Comparison of ENCODE assay signal across 2 cellular contexts in the genomic region with DNA sequence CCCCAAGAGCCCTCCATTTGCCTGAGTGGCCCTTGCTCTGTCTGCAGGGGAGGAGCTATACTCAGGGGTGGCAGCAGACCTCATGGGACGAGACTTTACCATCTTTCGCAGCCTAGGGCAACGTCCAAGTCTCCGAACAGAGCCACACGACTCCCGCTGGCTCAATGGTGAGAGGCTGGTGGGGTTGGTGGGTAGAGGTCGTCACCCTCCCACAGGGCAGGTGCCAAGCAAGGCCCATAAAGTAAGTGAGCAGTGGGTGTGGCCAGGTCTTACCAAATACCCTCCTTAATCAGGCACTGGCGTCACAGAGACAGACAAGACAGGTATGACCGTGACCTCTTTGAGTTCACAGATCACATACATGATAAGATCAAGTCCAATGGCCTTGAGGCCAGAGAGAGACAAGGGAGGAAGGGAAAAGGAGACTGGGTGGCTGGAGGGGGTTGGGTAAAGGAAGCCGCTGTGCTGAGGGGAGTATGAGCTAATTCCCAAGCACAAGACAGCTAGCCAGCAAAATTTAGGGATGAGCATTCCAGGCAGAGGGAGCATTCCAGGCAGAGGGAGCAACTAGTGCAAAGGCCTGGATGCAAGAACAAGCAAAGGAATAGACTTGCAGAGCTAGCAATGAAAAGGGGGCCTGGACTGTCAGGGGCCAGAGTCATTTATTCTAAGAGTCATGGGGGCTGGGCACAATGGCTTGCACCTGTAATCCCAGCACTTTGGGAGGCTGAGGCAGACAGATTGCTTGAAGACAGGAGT.
TF ChIP-seq lines count a peak whose summit lies in the region.

No MANE protein-coding gene starts in this region.

TF ChIP-seq in HepG2, 621 proteins besides CTCF, POLR2A, EP300 and RAD21 (continues in another document):
- TF ChIP-seq THAP9 (CRISPR knock-in tag; IDR thresholded peaks at IDR 0.05; ENCODE audit: borderline replicate concordance) (no peak), ATF7-NPFF (CRISPR knock-in tag; IDR thresholded peaks at IDR 0.05; ENCODE audit: low read depth) (0 out of 2 replicates have a peak, but pooled peaks have one; percentile 28), ZMAT3 (CRISPR knock-in tag; conservative IDR thresholded peaks at IDR 0.05) (peak; percentile 74; the same call in 1 of the 2 replicates), HMG20A (CRISPR knock-in tag; IDR thresholded peaks at IDR 0.05; ENCODE audit: borderline replicate concordance) (peak; percentile 55; the same call in 1 of the 2 replicates), ZNF564 (CRISPR knock-in tag; IDR thresholded peaks at IDR 0.05) (0 out of 2 replicates have a peak, but pooled peaks have one; percentile 3), ZNF703 (CRISPR knock-in tag; IDR thresholded peaks at IDR 0.05; ENCODE audit: borderline replicate concordance) (no peak), ZNF121 (CRISPR knock-in tag; IDR thresholded peaks at IDR 0.05) (0 out of 2 replicates have a peak, but pooled peaks have one; percentile 13), ELF3 (CRISPR knock-in tag; IDR thresholded peaks at IDR 0.05) (peak; percentile 37; the same call in 1 of the 2 replicates), MED13 (CRISPR knock-in tag; IDR thresholded peaks at IDR 0.05) (0 out of 2 replicates have a peak, but pooled peaks have one; percentile 18), RARA (CRISPR knock-in tag; IDR thresholded peaks at IDR 0.05) (peak; percentile 91), TEAD3 (CRISPR knock-in tag; optimal IDR thresholded peaks at IDR 0.05; ENCODE audit: borderline replicate concordance) (peak; percentile 47), GATAD1 (CRISPR knock-in tag; IDR thresholded peaks at IDR 0.05) (0 out of 2 replicates have a peak, but pooled peaks have one; percentile 15)
- TF ChIP-seq, protein P1, sequence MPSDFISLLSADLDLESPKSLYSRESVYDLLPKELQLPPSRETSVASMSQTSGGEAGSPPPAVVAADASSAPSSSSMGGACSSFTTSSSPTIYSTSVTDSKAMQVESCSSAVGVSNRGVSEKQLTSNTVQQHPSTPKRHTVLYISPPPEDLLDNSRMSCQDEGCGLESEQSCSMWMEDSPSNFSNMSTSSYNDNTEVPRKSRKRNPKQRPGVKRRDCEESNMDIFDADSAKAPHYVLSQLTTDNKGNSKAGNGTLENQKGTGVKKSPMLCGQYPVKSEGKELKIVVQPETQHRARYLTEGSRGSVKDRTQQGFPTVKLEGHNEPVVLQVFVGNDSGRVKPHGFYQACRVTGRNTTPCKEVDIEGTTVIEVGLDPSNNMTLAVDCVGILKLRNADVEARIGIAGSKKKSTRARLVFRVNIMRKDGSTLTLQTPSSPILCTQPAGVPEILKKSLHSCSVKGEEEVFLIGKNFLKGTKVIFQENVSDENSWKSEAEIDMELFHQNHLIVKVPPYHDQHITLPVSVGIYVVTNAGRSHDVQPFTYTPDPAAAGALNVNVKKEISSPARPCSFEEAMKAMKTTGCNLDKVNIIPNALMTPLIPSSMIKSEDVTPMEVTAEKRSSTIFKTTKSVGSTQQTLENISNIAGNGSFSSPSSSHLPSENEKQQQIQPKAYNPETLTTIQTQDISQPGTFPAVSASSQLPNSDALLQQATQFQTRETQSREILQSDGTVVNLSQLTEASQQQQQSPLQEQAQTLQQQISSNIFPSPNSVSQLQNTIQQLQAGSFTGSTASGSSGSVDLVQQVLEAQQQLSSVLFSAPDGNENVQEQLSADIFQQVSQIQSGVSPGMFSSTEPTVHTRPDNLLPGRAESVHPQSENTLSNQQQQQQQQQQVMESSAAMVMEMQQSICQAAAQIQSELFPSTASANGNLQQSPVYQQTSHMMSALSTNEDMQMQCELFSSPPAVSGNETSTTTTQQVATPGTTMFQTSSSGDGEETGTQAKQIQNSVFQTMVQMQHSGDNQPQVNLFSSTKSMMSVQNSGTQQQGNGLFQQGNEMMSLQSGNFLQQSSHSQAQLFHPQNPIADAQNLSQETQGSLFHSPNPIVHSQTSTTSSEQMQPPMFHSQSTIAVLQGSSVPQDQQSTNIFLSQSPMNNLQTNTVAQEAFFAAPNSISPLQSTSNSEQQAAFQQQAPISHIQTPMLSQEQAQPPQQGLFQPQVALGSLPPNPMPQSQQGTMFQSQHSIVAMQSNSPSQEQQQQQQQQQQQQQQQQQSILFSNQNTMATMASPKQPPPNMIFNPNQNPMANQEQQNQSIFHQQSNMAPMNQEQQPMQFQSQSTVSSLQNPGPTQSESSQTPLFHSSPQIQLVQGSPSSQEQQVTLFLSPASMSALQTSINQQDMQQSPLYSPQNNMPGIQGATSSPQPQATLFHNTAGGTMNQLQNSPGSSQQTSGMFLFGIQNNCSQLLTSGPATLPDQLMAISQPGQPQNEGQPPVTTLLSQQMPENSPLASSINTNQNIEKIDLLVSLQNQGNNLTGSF (CRISPR knock-in tag; IDR thresholded peaks at IDR 0.05): no peak
- TF ChIP-seq, protein P2, sequence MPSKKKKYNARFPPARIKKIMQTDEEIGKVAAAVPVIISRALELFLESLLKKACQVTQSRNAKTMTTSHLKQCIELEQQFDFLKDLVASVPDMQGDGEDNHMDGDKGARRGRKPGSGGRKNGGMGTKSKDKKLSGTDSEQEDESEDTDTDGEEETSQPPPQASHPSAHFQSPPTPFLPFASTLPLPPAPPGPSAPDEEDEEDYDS (CRISPR knock-in tag; IDR thresholded peaks at IDR 0.05): peak; percentile 56
- TF ChIP-seq, protein P3, sequence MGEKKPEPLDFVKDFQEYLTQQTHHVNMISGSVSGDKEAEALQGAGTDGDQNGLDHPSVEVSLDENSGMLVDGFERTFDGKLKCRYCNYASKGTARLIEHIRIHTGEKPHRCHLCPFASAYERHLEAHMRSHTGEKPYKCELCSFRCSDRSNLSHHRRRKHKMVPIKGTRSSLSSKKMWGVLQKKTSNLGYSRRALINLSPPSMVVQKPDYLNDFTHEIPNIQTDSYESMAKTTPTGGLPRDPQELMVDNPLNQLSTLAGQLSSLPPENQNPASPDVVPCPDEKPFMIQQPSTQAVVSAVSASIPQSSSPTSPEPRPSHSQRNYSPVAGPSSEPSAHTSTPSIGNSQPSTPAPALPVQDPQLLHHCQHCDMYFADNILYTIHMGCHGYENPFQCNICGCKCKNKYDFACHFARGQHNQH (CRISPR knock-in tag; IDR thresholded peaks at IDR 0.05): no peak

TF ChIP-seq in SK-N-SH treated with all-trans-retinoic acid at 6 μM for 48 hours, 23 proteins besides CTCF, POLR2A, EP300 and RAD21:
- TF ChIP-seq, protein P4, sequence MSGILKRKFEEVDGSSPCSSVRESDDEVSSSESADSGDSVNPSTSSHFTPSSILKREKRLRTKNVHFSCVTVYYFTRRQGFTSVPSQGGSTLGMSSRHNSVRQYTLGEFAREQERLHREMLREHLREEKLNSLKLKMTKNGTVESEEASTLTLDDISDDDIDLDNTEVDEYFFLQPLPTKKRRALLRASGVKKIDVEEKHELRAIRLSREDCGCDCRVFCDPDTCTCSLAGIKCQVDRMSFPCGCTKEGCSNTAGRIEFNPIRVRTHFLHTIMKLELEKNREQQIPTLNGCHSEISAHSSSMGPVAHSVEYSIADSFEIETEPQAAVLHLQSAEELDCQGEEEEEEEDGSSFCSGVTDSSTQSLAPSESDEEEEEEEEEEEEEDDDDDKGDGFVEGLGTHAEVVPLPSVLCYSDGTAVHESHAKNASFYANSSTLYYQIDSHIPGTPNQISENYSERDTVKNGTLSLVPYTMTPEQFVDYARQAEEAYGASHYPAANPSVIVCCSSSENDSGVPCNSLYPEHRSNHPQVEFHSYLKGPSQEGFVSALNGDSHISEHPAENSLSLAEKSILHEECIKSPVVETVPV (CRISPR knock-in tag; IDR thresholded peaks at IDR 0.05): no peak
- TF ChIP-seq BACH2 (CRISPR knock-in tag; IDR thresholded peaks at IDR 0.05; ENCODE audit: borderline replicate concordance) (no peak), ZNF8 (CRISPR knock-in tag; IDR thresholded peaks at IDR 0.05) (no peak), TCF4 (CRISPR knock-in tag; IDR thresholded peaks at IDR 0.05; ENCODE audit: borderline replicate concordance) (no peak), ZFP3 (CRISPR knock-in tag; IDR thresholded peaks at IDR 0.05) (no peak), ISL1 (CRISPR knock-in tag; IDR thresholded peaks at IDR 0.05) (no peak), CREB5 (CRISPR knock-in tag; IDR thresholded peaks at IDR 0.05; ENCODE audit: low read depth) (no peak), RARB (CRISPR knock-in tag; IDR thresholded peaks at IDR 0.05) (no peak), TOX (CRISPR knock-in tag; IDR thresholded peaks at IDR 0.05; ENCODE audit: borderline replicate concordance) (no peak)
- TF ChIP-seq, protein P5, sequence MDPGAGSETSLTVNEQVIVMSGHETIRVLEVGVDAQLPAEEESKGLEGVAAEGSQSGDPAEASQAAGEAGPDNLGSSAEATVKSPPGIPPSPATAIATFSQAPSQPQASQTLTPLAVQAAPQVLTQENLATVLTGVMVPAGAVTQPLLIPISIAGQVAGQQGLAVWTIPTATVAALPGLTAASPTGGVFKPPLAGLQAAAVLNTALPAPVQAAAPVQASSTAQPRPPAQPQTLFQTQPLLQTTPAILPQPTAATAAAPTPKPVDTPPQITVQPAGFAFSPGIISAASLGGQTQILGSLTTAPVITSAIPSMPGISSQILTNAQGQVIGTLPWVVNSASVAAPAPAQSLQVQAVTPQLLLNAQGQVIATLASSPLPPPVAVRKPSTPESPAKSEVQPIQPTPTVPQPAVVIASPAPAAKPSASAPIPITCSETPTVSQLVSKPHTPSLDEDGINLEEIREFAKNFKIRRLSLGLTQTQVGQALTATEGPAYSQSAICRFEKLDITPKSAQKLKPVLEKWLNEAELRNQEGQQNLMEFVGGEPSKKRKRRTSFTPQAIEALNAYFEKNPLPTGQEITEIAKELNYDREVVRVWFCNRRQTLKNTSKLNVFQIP (CRISPR knock-in tag; IDR thresholded peaks at IDR 0.05; ENCODE audit: borderline replicate concordance, low read depth): no peak
